23 cellular contexts compared by ENCODE assay signal in genomic region chr2:218997730-218998129, GRCh38. TPM values are rescaled to one million over a fixed set of nuclear protein-coding genes. Genes with fewer than 3 reads are reported as not detected.
A peak's percentile ranks its signal among the peaks of the same experiment; 100 is the strongest.
DNase-seq lines count a peak whose midpoint lies in the region; TF ChIP-seq lines count a peak whose summit lies in the region.
"Had no signal": no experiment of that assay in that cellular context is flagged by ENCODE, and none has a peak within 500 bp of the region (broad histone marks: within the 10 kb centered on the region; RNA-seq: fewer than 3 reads in every experiment).

No MANE protein-coding gene starts in this region.

- H3K4me3 Mint-ChIP-seq in activated T-cell treated with anti-CD3 and anti-CD28 coated beads, Interleukin-2, amount 50 U/mL, for 24 hours: no peak overlapping the region
- H3K4me3 Mint-ChIP-seq: activated CD4-positive, alpha-beta T cell treated with anti-CD3 and anti-CD28 coated beads, Interleukin-2, amount 10 ng/mL, durations not matched to agents 7 days and 5 days; activated naive CD8-positive, alpha-beta T cell; neural crest cell had no signal

- H3K27me3 Mint-ChIP-seq in activated T-cell treated with anti-CD3 and anti-CD28 coated beads, Interleukin-2, amount 50 U/mL, for 24 hours: peaks cover 86% of the 10 kb centered on the region

- no peak overlapping the region for H4K8ac ChIP-seq in mesendoderm (ENCODE audit: low read depth, low read length)

- H3K79me2 ChIP-seq in Loucy (ENCODE audit: insufficient read depth, low read length) (no peaks in the 10 kb centered on the region), mesendoderm (ENCODE audit: control insufficient read depth, insufficient read depth, low read length) (no peaks in the 10 kb centered on the region)

- peak overlapping the region; percentile 87 for H2BK5ac ChIP-seq in mesendoderm (ENCODE audit: low read length)

- peaks cover 20% of the 10 kb centered on the region for H3K4me1 Mint-ChIP-seq in activated T-cell treated with anti-CD3 and anti-CD28 coated beads, Interleukin-2, amount 50 U/mL, for 24 hours (ENCODE audit: low read depth)
- H3K4me1 Mint-ChIP-seq: neural crest cell had no signal

- no peak overlapping the region for H2BK120ac ChIP-seq in mesendoderm (ENCODE audit: low read depth, low read length)

- peak overlapping the region; percentile 4 for H3K9ac ChIP-seq in Loucy (ENCODE audit: low read depth, low read length, poor library complexity, severe bottlenecking)
- no peak overlapping the region for H3K9ac ChIP-seq in mesendoderm (ENCODE audit: low read length)

- no peaks in the 10 kb centered on the region for H3F3A ChIP-seq in Loucy (ENCODE audit: low read depth)

- no peaks in the 10 kb centered on the region for H3K9me2 ChIP-seq in Loucy (replicated peaks; ENCODE audit: low read depth, low read length)

- WGBS in mesendoderm (ENCODE audit: extremely low coverage, insufficient coverage, low lambda C conversion rate): no CpG with 5 or more reads among the region's 2 CpGs

- H3K23ac ChIP-seq in mesendoderm (ENCODE audit: low read length): no peak overlapping the region

- no peaks in the 10 kb centered on the region for H3K9me3 ChIP-seq in Loucy (ENCODE audit: insufficient read depth, low read depth, low read length)
- H3K9me3 ChIP-seq: ascending aorta had no signal

- no peak overlapping the region for H3K27ac Mint-ChIP-seq in activated T-cell treated with anti-CD3 and anti-CD28 coated beads, Interleukin-2, amount 50 U/mL, for 24 hours
- H3K27ac Mint-ChIP-seq: activated CD4-positive, alpha-beta T cell treated with anti-CD3 and anti-CD28 coated beads, Interleukin-2, amount 10 ng/mL, durations not matched to agents 7 days and 5 days; activated naive CD8-positive, alpha-beta T cell; activated T-helper 2 cell treated with anti-CD3 and anti-CD28 coated beads, Interferon-gamma antibody, Interleukin-2, Interleukin-4, amounts not matched to agents 10 μg/mL and 5 μg/mL and 100 μg/mL, durations not matched to agents 14 hours and 24 hours and 36 hours had no signal

- no peak overlapping the region for H2BK15ac ChIP-seq in mesendoderm (replicated peaks; ENCODE audit: low read depth)

- no peak overlapping the region for H3K27ac ChIP-seq in mesendoderm (ENCODE audit: low read depth, low read length)
- H3K27ac ChIP-seq: ascending aorta, skin epidermis had no signal

- no peak for TF ChIP-seq CTCF in Loucy (conservative IDR thresholded peaks at IDR 0.05; ENCODE audit: low read length)

- peak overlapping the region; percentile 99 for H2AK5ac ChIP-seq in mesendoderm (ENCODE audit: low read length)

- no peaks in the 10 kb centered on the region for H4K20me1 ChIP-seq in Loucy (ENCODE audit: insufficient read depth, low read length, poor library complexity, severe bottlenecking)

- no peaks in the 10 kb centered on the region for H3K79me1 ChIP-seq in mesendoderm (ENCODE audit: low read length)

- H3K27me3 ChIP-seq in Loucy (ENCODE audit: insufficient read depth, low read length, poor library complexity, severe bottlenecking) (no peaks in the 10 kb centered on the region), mesendoderm (ENCODE audit: insufficient read depth, low read length, poor library complexity) (peaks cover 29% of the 10 kb centered on the region)

- no peaks in the 10 kb centered on the region for H3K9me3 Mint-ChIP-seq in activated T-cell treated with anti-CD3 and anti-CD28 coated beads, Interleukin-2, amount 50 U/mL, for 24 hours
- H3K9me3 Mint-ChIP-seq: activated CD4-positive, alpha-beta T cell treated with anti-CD3 and anti-CD28 coated beads, Interleukin-2, amount 10 ng/mL, durations not matched to agents 7 days and 5 days; activated T-helper 2 cell treated with anti-CD3 and anti-CD28 coated beads, Interferon-gamma antibody, Interleukin-2, Interleukin-4, amounts not matched to agents 10 μg/mL and 5 μg/mL and 100 μg/mL, durations not matched to agents 14 hours and 24 hours and 36 hours; neural crest cell had no signal

- peak overlapping the region; percentile 68 for H3K18ac ChIP-seq in mesendoderm (ENCODE audit: low read length)

- H3K4ac ChIP-seq in mesendoderm (ENCODE audit: low read depth, low read length): peak overlapping the region; percentile 39

- H3K4me2 ChIP-seq in Loucy (ENCODE audit: low read depth, low read length, poor library complexity, severe bottlenecking) (peak overlapping the region; percentile 53), mesendoderm (ENCODE audit: low read length) (no peak overlapping the region)

- DNase-seq in COR-L47 (lab: John Stamatoyannopoulos, UW) (peak; percentile 59), NCI-H69 (lab: John Stamatoyannopoulos, UW) (peak; percentile 47), mesendoderm (no peak), Kasumi-1 (lab: John Stamatoyannopoulos, UW) (no peak)
- no peak for DNase-seq in activated CD4-positive, alpha-beta T cell treated with anti-CD3 and anti-CD28 coated beads, Interleukin-2, amount 50 U/mL, for 1 hour
- no peak for DNase-seq in activated T-cell treated with anti-CD3 and anti-CD28 coated beads, Interleukin-2, amount 50 U/mL, for 24 hours
- DNase-seq: activated CD4-positive, alpha-beta T cell treated with anti-CD3 and anti-CD28 coated beads, Interleukin-2, amount 10 ng/mL, durations not matched to agents 7 days and 5 days; central memory CD4-positive, alpha-beta T cell; glutamatergic neuron; KG1; kidney glomerular epithelial cell; MV-4-11; NCI-H2227 treated with DMSO at 0.1 percent for 48 hours; stimulated activated CD4-positive, alpha-beta T cell treated with anti-CD3 and anti-CD28 coated beads, Interleukin-1b, Interleukin-23, amount 100 ng/mL, for 48 hours; T-helper 1 cell had no signal

- no peak overlapping the region for H4K5ac ChIP-seq in mesendoderm (ENCODE audit: low read length)

- no peaks in the 10 kb centered on the region for H3K36me3 ChIP-seq in Loucy (ENCODE audit: insufficient read depth, low read length)
- no peaks in the 10 kb centered on the region for H3K36me3 ChIP-seq in mesendoderm (ENCODE audit: control insufficient read depth, insufficient read depth, low read length)
- H3K36me3 ChIP-seq: ascending aorta had no signal

- H2AFZ ChIP-seq in Loucy (ENCODE audit: low read length): no peak overlapping the region; the same call in 1 of the 2 replicates

- H3K4me3 ChIP-seq in Loucy (ENCODE audit: low read length, poor library complexity, severe bottlenecking) (peak overlapping the region; percentile 39), mesendoderm (ENCODE audit: low read length) (no peak overlapping the region)
- H3K4me3 ChIP-seq: ascending aorta, lung, skin epidermis had no signal

- H3K4me1 ChIP-seq in Loucy (ENCODE audit: insufficient read depth, low read length, poor library complexity, severe bottlenecking) (peaks cover 33% of the 10 kb centered on the region), mesendoderm (ENCODE audit: control insufficient read depth, low read depth, low read length) (peaks cover 40% of the 10 kb centered on the region)

- peak overlapping the region; percentile 84 for H3K56ac ChIP-seq in mesendoderm (ENCODE audit: low read length)

- no peaks in the 10 kb centered on the region for H3K36me3 Mint-ChIP-seq in activated T-cell treated with anti-CD3 and anti-CD28 coated beads, Interleukin-2, amount 50 U/mL, for 24 hours (ENCODE audit: low read depth)
- H3K36me3 Mint-ChIP-seq: activated naive CD8-positive, alpha-beta T cell had no signal

RNA-seq across cellular contexts. Expression of gene CRYBA2, which starts 4.5 kb away (rescaled TPM):
- polyA plus RNA-seq in mesendoderm (2013, experiment 1 of 2): 0.10 TPM
- polyA plus RNA-seq in mesendoderm (2013, experiment 2 of 2): not detected
- polyA plus RNA-seq: endothelial cell of umbilical vein had no signal

RNA-seq across cellular contexts. Expression of gene FEV, which starts 12.7 kb away (rescaled TPM):
- polyA plus RNA-seq in mesendoderm (2013, experiment 1 of 2): 0.13 TPM
- polyA plus RNA-seq in mesendoderm (2013, experiment 2 of 2): 0.10 TPM
- polyA plus RNA-seq: endothelial cell of umbilical vein, lung had no signal

RNA-seq across cellular contexts. Expression of gene CDK5R2, which starts 38.3 kb away (rescaled TPM):
- 0.11 TPM for polyA plus RNA-seq in mesendoderm (2013, experiment 1 of 2)
- 0.15 TPM for polyA plus RNA-seq in mesendoderm (2013, experiment 2 of 2)

RNA-seq across cellular contexts. Expression of gene CFAP65, which starts 43.6 kb away (rescaled TPM):
- polyA plus RNA-seq in mesendoderm (2013, experiment 1 of 2): 0.22 TPM
- 0.18 TPM for polyA plus RNA-seq in mesendoderm (2013, experiment 2 of 2)

Comparison
In these comparisons a context has a peak if more than half of its experiments do, and no peak if none do; other contexts are left out.
1. DNase-seq: peak in COR-L47 (single experiment) and NCI-H69 (single experiment); none in mesendoderm (single experiment), activated CD4-positive, alpha-beta T cell treated with anti-CD3 and anti-CD28 coated beads, Interleukin-2, amount 50 U/mL, for 1 hour (single experiment), Kasumi-1 (0 of 2) and activated T-cell treated with anti-CD3 and anti-CD28 coated beads, Interleukin-2, amount 50 U/mL, for 24 hours (single experiment).